1 cellular context compared by ENCODE assay signal in genomic region chr13:40120781-40121180, GRCh38.
TF ChIP-seq lines count a peak whose summit lies in the region.

No MANE protein-coding gene starts in this region.

TF ChIP-seq in GM23338, 12 proteins besides CTCF, POLR2A, EP300 and RAD21 (continued from another document):
- TF ChIP-seq, protein P1, sequence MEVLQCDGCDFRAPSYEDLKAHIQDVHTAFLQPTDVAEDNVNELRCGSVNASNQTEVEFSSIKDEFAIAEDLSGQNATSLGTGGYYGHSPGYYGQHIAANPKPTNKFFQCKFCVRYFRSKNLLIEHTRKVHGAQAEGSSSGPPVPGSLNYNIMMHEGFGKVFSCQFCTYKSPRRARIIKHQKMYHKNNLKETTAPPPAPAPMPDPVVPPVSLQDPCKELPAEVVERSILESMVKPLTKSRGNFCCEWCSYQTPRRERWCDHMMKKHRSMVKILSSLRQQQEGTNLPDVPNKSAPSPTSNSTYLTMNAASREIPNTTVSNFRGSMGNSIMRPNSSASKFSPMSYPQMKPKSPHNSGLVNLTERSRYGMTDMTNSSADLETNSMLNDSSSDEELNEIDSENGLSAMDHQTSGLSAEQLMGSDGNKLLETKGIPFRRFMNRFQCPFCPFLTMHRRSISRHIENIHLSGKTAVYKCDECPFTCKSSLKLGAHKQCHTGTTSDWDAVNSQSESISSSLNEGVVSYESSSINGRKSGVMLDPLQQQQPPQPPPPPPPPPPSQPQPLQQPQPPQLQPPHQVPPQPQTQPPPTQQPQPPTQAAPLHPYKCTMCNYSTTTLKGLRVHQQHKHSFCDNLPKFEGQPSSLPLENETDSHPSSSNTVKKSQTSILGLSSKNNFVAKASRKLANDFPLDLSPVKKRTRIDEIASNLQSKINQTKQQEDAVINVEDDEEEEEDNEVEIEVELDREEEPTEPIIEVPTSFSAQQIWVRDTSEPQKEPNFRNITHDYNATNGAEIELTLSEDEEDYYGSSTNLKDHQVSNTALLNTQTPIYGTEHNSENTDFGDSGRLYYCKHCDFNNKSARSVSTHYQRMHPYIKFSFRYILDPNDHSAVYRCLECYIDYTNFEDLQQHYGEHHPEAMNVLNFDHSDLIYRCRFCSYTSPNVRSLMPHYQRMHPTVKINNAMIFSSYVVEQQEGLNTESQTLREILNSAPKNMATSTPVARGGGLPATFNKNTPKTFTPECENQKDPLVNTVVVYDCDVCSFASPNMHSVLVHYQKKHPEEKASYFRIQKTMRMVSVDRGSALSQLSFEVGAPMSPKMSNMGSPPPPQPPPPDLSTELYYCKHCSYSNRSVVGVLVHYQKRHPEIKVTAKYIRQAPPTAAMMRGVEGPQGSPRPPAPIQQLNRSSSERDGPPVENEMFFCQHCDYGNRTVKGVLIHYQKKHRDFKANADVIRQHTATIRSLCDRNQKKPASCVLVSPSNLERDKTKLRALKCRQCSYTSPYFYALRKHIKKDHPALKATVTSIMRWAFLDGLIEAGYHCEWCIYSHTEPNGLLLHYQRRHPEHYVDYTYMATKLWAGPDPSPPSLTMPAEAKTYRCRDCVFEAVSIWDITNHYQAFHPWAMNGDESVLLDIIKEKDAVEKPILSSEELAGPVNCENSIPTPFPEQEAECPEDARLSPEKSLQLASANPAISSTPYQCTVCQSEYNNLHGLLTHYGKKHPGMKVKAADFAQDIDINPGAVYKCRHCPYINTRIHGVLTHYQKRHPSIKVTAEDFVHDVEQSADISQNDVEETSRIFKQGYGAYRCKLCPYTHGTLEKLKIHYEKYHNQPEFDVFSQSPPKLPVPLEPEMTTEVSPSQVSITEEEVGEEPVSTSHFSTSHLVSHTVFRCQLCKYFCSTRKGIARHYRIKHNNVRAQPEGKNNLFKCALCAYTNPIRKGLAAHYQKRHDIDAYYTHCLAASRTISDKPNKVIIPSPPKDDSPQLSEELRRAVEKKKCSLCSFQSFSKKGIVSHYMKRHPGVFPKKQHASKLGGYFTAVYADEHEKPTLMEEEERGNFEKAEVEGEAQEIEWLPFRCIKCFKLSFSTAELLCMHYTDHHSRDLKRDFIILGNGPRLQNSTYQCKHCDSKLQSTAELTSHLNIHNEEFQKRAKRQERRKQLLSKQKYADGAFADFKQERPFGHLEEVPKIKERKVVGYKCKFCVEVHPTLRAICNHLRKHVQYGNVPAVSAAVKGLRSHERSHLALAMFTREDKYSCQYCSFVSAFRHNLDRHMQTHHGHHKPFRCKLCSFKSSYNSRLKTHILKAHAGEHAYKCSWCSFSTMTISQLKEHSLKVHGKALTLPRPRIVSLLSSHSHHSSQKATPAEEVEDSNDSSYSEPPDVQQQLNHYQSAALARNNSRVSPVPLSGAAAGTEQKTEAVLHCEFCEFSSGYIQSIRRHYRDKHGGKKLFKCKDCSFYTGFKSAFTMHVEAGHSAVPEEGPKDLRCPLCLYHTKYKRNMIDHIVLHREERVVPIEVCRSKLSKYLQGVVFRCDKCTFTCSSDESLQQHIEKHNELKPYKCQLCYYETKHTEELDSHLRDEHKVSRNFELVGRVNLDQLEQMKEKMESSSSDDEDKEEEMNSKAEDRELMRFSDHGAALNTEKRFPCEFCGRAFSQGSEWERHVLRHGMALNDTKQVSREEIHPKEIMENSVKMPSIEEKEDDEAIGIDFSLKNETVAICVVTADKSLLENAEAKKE (CRISPR knock-in tag; IDR thresholded peaks at IDR 0.05): no peak
- TF ChIP-seq NANOG (IDR thresholded peaks at IDR 0.05; ENCODE audit: borderline replicate concordance) (no peak), EZH2phosphoT487 (IDR thresholded peaks at IDR 0.05; ENCODE audit: unreplicated experiment) (no peak), POLR2AphosphoS5 (IDR thresholded peaks at IDR 0.05; ENCODE audit: low read depth) (no peak)
